Comparison of ENCODE assay signal across 1 cellular context in genomic region chr11:19973136-19973635, GRCh38.
TF ChIP-seq lines count a peak whose summit lies in the region.

No MANE protein-coding gene starts in this region.

TF ChIP-seq in K562, 482 proteins besides CTCF, POLR2A, EP300 and RAD21 (continued from another document):
- TF ChIP-seq MYC (IDR thresholded peaks at IDR 0.05; ENCODE audit: low read depth, low read length) (0 out of 2 replicates have a peak, but pooled peaks have one; percentile 18), MYC (CRISPR knock-in tag; IDR thresholded peaks at IDR 0.05; ENCODE audit: borderline replicate concordance, low read depth) (no peak), MAFG (tag; conservative IDR thresholded peaks at IDR 0.05) (peak; percentile 58), JUND (IDR thresholded peaks at IDR 0.05; ENCODE audit: borderline replicate concordance, low read depth, low read length) (peak; percentile 36; the same call in 1 of the 2 replicates), JUND (tag; IDR thresholded peaks at IDR 0.05; ENCODE audit: borderline replicate concordance, low read depth, low read length) (no peak), MAFK (IDR thresholded peaks at IDR 0.05; ENCODE audit: low read length) (peak; percentile 47), PKNOX1 (IDR thresholded peaks at IDR 0.05) (peak; percentile 96), MBD2 (IDR thresholded peaks at IDR 0.05; ENCODE audit: borderline replicate concordance, low read depth) (no peak), SMARCE1 (IDR thresholded peaks at IDR 0.05) (no peak), NFE2 (IDR thresholded peaks at IDR 0.05; ENCODE audit: low read depth) (peak; percentile 20; the same call in 1 of the 2 replicates), ZNF280B (CRISPR knock-in tag; IDR thresholded peaks at IDR 0.05) (no peak), NFATC3 (IDR thresholded peaks at IDR 0.05) (no peak), PBX2 (CRISPR knock-in tag; IDR thresholded peaks at IDR 0.05; ENCODE audit: low read depth) (no peak; the same call in none of the 2 replicates), PBX2 (tag; conservative IDR thresholded peaks at IDR 0.05; ENCODE audit: low read depth) (peak; percentile 51), MEIS2 (IDR thresholded peaks at IDR 0.05; ENCODE audit: partially characterized antibody) (peak; percentile 65), MAFF (IDR thresholded peaks at IDR 0.05; ENCODE audit: low read length) (peak; percentile 52; the same call in 1 of the 2 replicates), TARDBP (IDR thresholded peaks at IDR 0.05) (no peak), C11orf30 (IDR thresholded peaks at IDR 0.05; ENCODE audit: low read depth) (peak; percentile 78), L3MBTL2 (IDR thresholded peaks at IDR 0.05) (peak; percentile 15; the same call in 1 of the 2 replicates)
